In genomic region chr4:41998019-41998418, GRCh38 we compare ENCODE assay signal across 19 cellular contexts. TPM values are rescaled to one million over a fixed set of nuclear protein-coding genes. Genes with fewer than 3 reads are reported as not detected.
DNase-seq lines count a peak whose midpoint lies in the region; ATAC-seq, FAIRE-seq and TF ChIP-seq lines count a peak whose summit lies in the region.
"Had no signal": no experiment of that assay in that cellular context is flagged by ENCODE, and none has a peak within 500 bp of the region (broad histone marks: within the 10 kb centered on the region; RNA-seq: fewer than 3 reads in every experiment).

No MANE protein-coding gene starts in this region.

- DNase-seq in Right ventricle myocardium superior: no peak
- DNase-seq in cardiac septum (ENCODE audit: low spot score): no peak
- DNase-seq in K562 (ENCODE audit: extremely low read depth in 1 of 4, low spot score in 3 of 4): no peak
- no peak for DNase-seq in left ventricle myocardium superior
- DNase-seq in nephron progenitor cell: no peak
- DNase-seq in left lung: no peak
- DNase-seq in GM23248: no peak
- DNase-seq: AML-193; Caco-2; CD4-positive, alpha-beta T cell; H9 had no signal

- H3K36me3 ChIP-seq in K562 (ENCODE audit: control insufficient read depth, insufficient read depth, low read length): peaks cover 7% of the 10 kb centered on the region; the same call in 2 of the 3 replicates
- H3K36me3 ChIP-seq in left lung: peaks cover 0 to 8% of the 10 kb centered on the region in 2 donors
- peaks cover 6% of the 10 kb centered on the region; the same call in 1 of the 2 replicates for H3K36me3 ChIP-seq in GM23248 (ENCODE audit: low read depth)

- H3K9ac ChIP-seq in K562 (ENCODE audit: insufficient read depth in 1 of 2, low read depth in 2 of 2, low read length in 2 of 2): no peak overlapping the region
- no peak overlapping the region for H3K9ac ChIP-seq in GM23248

- H3K4me3 ChIP-seq in K562: no peak overlapping the region
- no peak overlapping the region for H3K4me3 ChIP-seq in left lung
- no peak overlapping the region for H3K4me3 ChIP-seq in GM23248
- H3K4me3 ChIP-seq: A549 had no signal

- no peaks in the 10 kb centered on the region for H3K9me3 Mint-ChIP-seq in nephron progenitor cell
- H3K9me3 Mint-ChIP-seq: CD4-positive, alpha-beta T cell; H9 had no signal

- H3K27me3 ChIP-seq in K562 (ENCODE audit: control insufficient read depth in 2 of 2, insufficient read depth in 2 of 2, low read length in 2 of 2) (no peaks in the 10 kb centered on the region), left lung (no peaks in the 10 kb centered on the region), GM23248 (replicated peaks; ENCODE audit: insufficient read depth) (no peaks in the 10 kb centered on the region)

- intact Hi-C loops in Right ventricle myocardium superior (cut with DNase I): no loop called here
- intact Hi-C loops in cardiac septum (cut with DNase I): no loop called here
- intact Hi-C loops in K562 (cut with micrococcal nuclease): no loop called here
- intact Hi-C loops in left ventricle myocardium superior (cut with micrococcal nuclease): no loop called here
- intact Hi-C loops in left lung (cut with DNase I): no loop called here

- TF ChIP-seq POLR2A in K562 (conservative IDR thresholded peaks at IDR 0.05): no peak

- no peak overlapping the region for H2AFZ ChIP-seq in K562 (ENCODE audit: low read depth, low read length)
- no peak overlapping the region for H2AFZ ChIP-seq in GM23248

- TF ChIP-seq CTCF in K562 (IDR thresholded peaks at IDR 0.05 in 2 of 3, conservative IDR thresholded peaks at IDR 0.05 in 1 of 3; ENCODE audit: insufficient read depth in 2 of 3, low read depth in 1 of 3, low read length in 3 of 3) (no peak), nephron progenitor cell (IDR thresholded peaks at IDR 0.05) (no peak), left lung (IDR thresholded peaks at IDR 0.05) (no peak)

- FAIRE-seq in K562 (lab: Jason Lieb, UNC): peak; percentile 23
- FAIRE-seq: A549, D721Med, GM12892, H1 had no signal

- H3K9me3 ChIP-seq in K562 (replicated peaks; ENCODE audit: control insufficient read depth, insufficient read depth, low read depth, low read length) (no peaks in the 10 kb centered on the region), left lung (no peaks in the 10 kb centered on the region), GM23248 (ENCODE audit: low read depth) (no peaks in the 10 kb centered on the region)
- H3K9me3 ChIP-seq: A549, Caco-2 had no signal

- H3K9me2 ChIP-seq in GM23248 (ENCODE audit: insufficient read depth): no peaks in the 10 kb centered on the region

- H3F3A ChIP-seq in GM23248 (ENCODE audit: insufficient read depth): peaks cover 11% of the 10 kb centered on the region; the same call in 1 of the 2 replicates

- H3K27ac Mint-ChIP-seq in nephron progenitor cell: peak overlapping the region; percentile 24
- H3K27ac Mint-ChIP-seq: CD4-positive, alpha-beta T cell had no signal

- TF ChIP-seq EP300 in K562 (IDR thresholded peaks at IDR 0.05; ENCODE audit: low read length): no peak

- H3K36me3 Mint-ChIP-seq in nephron progenitor cell (ENCODE audit: low read depth): peaks cover 23% of the 10 kb centered on the region

- BruUV-seq in K562 (replicated peaks; lab: Mats Ljungman, UMichigan): no TSS peak

- no peak for TF ChIP-seq RAD21 in K562 (CRISPR knock-in tag; conservative IDR thresholded peaks at IDR 0.05 in 1 of 2, IDR thresholded peaks at IDR 0.05 in 1 of 2)

- H3K79me2 ChIP-seq in K562 (ENCODE audit: control insufficient read depth, insufficient read depth, low read length) (peaks cover 37% of the 10 kb centered on the region), GM23248 (ENCODE audit: insufficient read depth) (peaks cover 98% of the 10 kb centered on the region)

- peak; percentile 66 for ATAC-seq in Right ventricle myocardium superior (ENCODE audit: poor library complexity)
- peak; percentile 41 for ATAC-seq in K562
- ATAC-seq in left ventricle myocardium superior: peak; percentile 60
- ATAC-seq in HG02981 (IDR thresholded peaks at IDR 0.05; ENCODE audit: unreplicated experiment): no peak
- ATAC-seq in left lung: no peak
- ATAC-seq: A549 had no signal

- no peaks in the 10 kb centered on the region for H3K4me1 Mint-ChIP-seq in nephron progenitor cell
- H3K4me1 Mint-ChIP-seq: H9 had no signal

- no peaks in the 10 kb centered on the region for H3K27me3 Mint-ChIP-seq in nephron progenitor cell (ENCODE audit: low read depth, poor library complexity)
- H3K27me3 Mint-ChIP-seq: CD4-positive, alpha-beta T cell had no signal

- H3K4me3 Mint-ChIP-seq in nephron progenitor cell: no peak overlapping the region
- H3K4me3 Mint-ChIP-seq: CD4-positive, alpha-beta T cell; H9 had no signal

- 91% methylated on average over 3 of the region's 3 CpGs for WGBS in K562 (ENCODE audit: insufficient coverage, low coverage, missing lambda C conversion rate)
- 97 to 100% methylated on average over 3 of the region's 3 CpGs for WGBS in GM23248 (ENCODE audit: low coverage in 1 of 2, low lambda C conversion rate in 2 of 2, missing lambda C conversion rate in 2 of 2), 2 experiments

- CTCF ChIA-PET in K562 (lab: Yijun Ruan, JAX; ENCODE audit: low intra/inter-chr PET ratio): no interaction called here

- H3K27ac ChIP-seq in K562 (ENCODE audit: extremely low read depth, low read depth, low read length) (no peak overlapping the region), left lung (no peak overlapping the region), GM23248 (no peak overlapping the region)
- H3K27ac ChIP-seq: 22Rv1, A549, C4-2B, HL-60 had no signal

- POLR2A ChIA-PET in K562 (lab: Yijun Ruan, JAX): interaction anchor here (1.7 to 2.1 kb wide), 2 partner anchors 11 to 17 kb away, joined by 6 to 7 read pairs; no protein-coding TSS in a partner anchor

- in situ Hi-C loops in K562 (cut with MboI): no loop called here
- in situ Hi-C loops in GM23248 (cut with MboI): no loop called here

- H3K4me1 ChIP-seq in K562 (replicated peaks in 1 of 2; ENCODE audit: control insufficient read depth in 2 of 2, insufficient read depth in 2 of 2, low read length in 2 of 2): peaks cover 0 to 4% of the 10 kb centered on the region in 2 experiments; a peak in 1 of 5 replicates
- H3K4me1 ChIP-seq in left lung: peaks cover 0 to 7% of the 10 kb centered on the region in 2 donors
- peaks cover 7% of the 10 kb centered on the region; the same call in 1 of the 2 replicates for H3K4me1 ChIP-seq in GM23248 (ENCODE audit: insufficient read depth)
- H3K4me1 ChIP-seq: A549, Caco-2 had no signal

- H3K9me1 ChIP-seq in K562 (ENCODE audit: control insufficient read depth, insufficient read depth, low read length): no peaks in the 10 kb centered on the region

- H3K4me2 ChIP-seq in K562 (ENCODE audit: insufficient read depth, low read length) (no peak overlapping the region), GM23248 (ENCODE audit: unreplicated experiment) (no peak overlapping the region)
- H3K4me2 ChIP-seq: A549 had no signal

- H4K20me1 ChIP-seq in K562 (replicated peaks; ENCODE audit: control insufficient read depth, insufficient read depth, low read length) (no peaks in the 10 kb centered on the region), GM23248 (ENCODE audit: insufficient read depth) (no peaks in the 10 kb centered on the region)

RNA-seq across cellular contexts. Expression of gene SLC30A9, which starts 7.7 kb away (rescaled TPM):
- total RNA-seq in Right ventricle myocardium superior (72.2 TPM), cardiac septum (65.3 TPM), K562 (2014; rRNA removed) (41.7 and 44.2 TPM in 2 replicates), K562 (2014; rRNA removed; fragmentation: Illumina TruSeq; extraction: Trizol) (63.8 and 76.2 TPM in 2 replicates), K562 (2015; rRNA removed; fragmentation: Illumina TruSeq; extraction: Trizol) (63.6 and 70.5 TPM in 2 replicates), K562 (2021) (54.5 and 56.3 TPM in 2 replicates), left ventricle myocardium superior (75.4 TPM), left lung (10 to 100 TPM; 45.7 to 57.3 TPM)
- 35.4 and 63.7 TPM in 2 replicates for total RNA-seq in K562 (2011; cell fraction: chromatin; rRNA removed; ENCODE audit: low replicate concordance)
- 28.8 and 32.2 TPM in 2 replicates for total RNA-seq in K562 (2011; cell fraction: nucleolus; rRNA removed)
- 30.2 and 45.2 TPM in 2 replicates for total RNA-seq in K562 (2011; cell fraction: nucleoplasm; rRNA removed)
- polyA plus RNA-seq in K562 (2011; rRNA removed) (61.1 and 73.5 TPM in 2 replicates), K562 (2014; fragmentation: Illumina TruSeq; extraction: Trizol) (45.7 and 51.6 TPM in 2 replicates), K562 (2014; fragmentation: Nextera tagmentation; extraction: Ambion mirVana) (10 to 100 TPM; 14.7 to 16.6 TPM), K562 (2014; rRNA removed) (41.0 and 41.1 TPM in 2 replicates), GM23248 (2016; fragmentation: Nextera tagmentation; extraction: Ambion mirVana) (64.9 and 65.5 TPM in 2 replicates)
- polyA plus RNA-seq in K562 (2011; cell fraction: cytosol; rRNA removed): 26.1 and 39.2 TPM in 2 replicates
- polyA plus RNA-seq in K562 (2011; cell fraction: nucleus; rRNA removed): 18.3 and 24.8 TPM in 2 replicates
- polyA plus RNA-seq in K562 (2012): 32.1 and 37.2 TPM in 2 replicates
- 88.7 and 105 TPM in 2 replicates for polyA minus RNA-seq in K562 (2011; rRNA and poly(A)+ RNA removed)
- polyA minus RNA-seq in K562 (2011; cell fraction: cytosol; rRNA and poly(A)+ RNA removed): 44.9 and 47.5 TPM in 2 replicates
- polyA minus RNA-seq in K562 (2011; cell fraction: nucleus; rRNA and poly(A)+ RNA removed): 42.4 and 48.4 TPM in 2 replicates
- total RNA-seq in GM23248 (2014; rRNA removed; shearing (Covaris generic)): 61.7 and 69.5 TPM in 2 replicates

RNA-seq across cellular contexts. Expression of gene DCAF4L1, which starts 16.5 kb away (rescaled TPM):
- total RNA-seq in Right ventricle myocardium superior (0.19 TPM), cardiac septum (0.46 TPM), K562 (2014; rRNA removed) (0.24 and 0.64 TPM in 2 replicates), K562 (2014; rRNA removed; fragmentation: Illumina TruSeq; extraction: Trizol) (0.40 and 0.48 TPM in 2 replicates), K562 (2015; rRNA removed; fragmentation: Illumina TruSeq; extraction: Trizol) (0.38 and 0.54 TPM in 2 replicates), K562 (2021) (0.25 and 0.27 TPM in 2 replicates), left ventricle myocardium superior (0.32 TPM), left lung (under 1 TPM; 0.15 to 0.58 TPM)
- total RNA-seq in K562 (2011; cell fraction: chromatin; rRNA removed; ENCODE audit: low replicate concordance): 0.30 and 1.4 TPM in 2 replicates
- 0.33 and 0.39 TPM in 2 replicates for total RNA-seq in K562 (2011; cell fraction: nucleolus; rRNA removed)
- 0.51 and 0.99 TPM in 2 replicates for total RNA-seq in K562 (2011; cell fraction: nucleoplasm; rRNA removed)
- polyA plus RNA-seq in K562 (2011; rRNA removed) (0.17 and 0.28 TPM in 2 replicates), K562 (2014; fragmentation: Illumina TruSeq; extraction: Trizol) (0.30 and 0.36 TPM in 2 replicates), K562 (2014; fragmentation: Nextera tagmentation; extraction: Ambion mirVana) (under 1 TPM; 0.17 to 0.37 TPM), K562 (2014; rRNA removed) (0.32 and 0.38 TPM in 2 replicates), GM23248 (2016; fragmentation: Nextera tagmentation; extraction: Ambion mirVana) (0.06 TPM in 1 of 2 replicates, not detected in the other)
- polyA plus RNA-seq in K562 (2011; cell fraction: cytosol; rRNA removed): 0.03 and 0.18 TPM in 2 replicates
- polyA plus RNA-seq in K562 (2011; cell fraction: nucleus; rRNA removed): 0.61 and 0.93 TPM in 2 replicates
- 0.25 and 0.37 TPM in 2 replicates for polyA plus RNA-seq in K562 (2012)
- 0.21 and 0.36 TPM in 2 replicates for polyA minus RNA-seq in K562 (2011; rRNA and poly(A)+ RNA removed)
- not detected in 2 replicates for polyA minus RNA-seq in K562 (2011; cell fraction: cytosol; rRNA and poly(A)+ RNA removed)
- 0.40 and 0.78 TPM in 2 replicates for polyA minus RNA-seq in K562 (2011; cell fraction: nucleus; rRNA and poly(A)+ RNA removed)
- total RNA-seq in GM23248 (2014; rRNA removed; shearing (Covaris generic)): 0.13 TPM in 1 of 2 replicates, not detected in the other

Comparison
In these comparisons a context has a peak if more than half of its experiments do, and no peak if none do; other contexts are left out.
1. ATAC-seq: peak in Right ventricle myocardium superior (single experiment), K562 (single experiment) and left ventricle myocardium superior (single experiment); none in HG02981 (single experiment) and left lung (single experiment).